In genomic region chr16:88375236-88376052, GRCh38 we compare ENCODE assay signal across 20 cellular contexts. TPM values are rescaled to one million over a fixed set of nuclear protein-coding genes. Genes with fewer than 3 reads are reported as not detected.
DNase-seq lines count a peak whose midpoint lies in the region; ATAC-seq and TF ChIP-seq lines count a peak whose summit lies in the region.
"Had no signal": no experiment of that assay in that cellular context is flagged by ENCODE, and none has a peak within 500 bp of the region (broad histone marks: within the 10 kb centered on the region; RNA-seq: fewer than 3 reads in every experiment).

No MANE protein-coding gene starts in this region.

- H3K4me3 ChIP-seq in BE2C (ENCODE audit: low read depth, low read length): no peak overlapping the region

- no peaks in the 10 kb centered on the region for H3K36me3 ChIP-seq in BE2C

- H3K4me3 Mint-ChIP-seq in WTC11: no peak overlapping the region
- H3K4me3 Mint-ChIP-seq: activated T-helper 17 cell treated with anti-CD3 and anti-CD28 coated beads, Interleukin-2, amount 50 U/mL, for 72 hours had no signal

- intact Hi-C loops in left ventricle myocardium superior (cut with micrococcal nuclease): no loop called here
- intact Hi-C loops in posterior cingulate gyrus (cut with DNase I): no loop called here

- H3K9me3 Mint-ChIP-seq in WTC11: no peaks in the 10 kb centered on the region
- H3K9me3 Mint-ChIP-seq: activated naive CD4-positive, alpha-beta T cell treated with anti-CD3 and anti-CD28 coated beads, Interleukin-2, amount 50 U/mL, for 72 hours; activated T-helper 17 cell treated with anti-CD3 and anti-CD28 coated beads, Interleukin-2, amount 50 U/mL, for 72 hours had no signal

- H3K9me3 ChIP-seq in BE2C: no peaks in the 10 kb centered on the region

- no peaks in the 10 kb centered on the region for H3K4me1 ChIP-seq in BE2C

- no peaks in the 10 kb centered on the region for H3K27me3 ChIP-seq in BE2C

- TF ChIP-seq CTCF in BE2C (IDR thresholded peaks at IDR 0.05; ENCODE audit: low read depth, low read length) (no peak), WTC11 (IDR thresholded peaks at IDR 0.05) (no peak)

- CTCF ChIA-PET in WTC11 (lab: Charles Lee): interaction anchor here (0.8 to 1.1 kb wide), 2 partner anchors 31 to 62 kb away, joined by 3 read pairs; no protein-coding TSS in a partner anchor

- H3K27ac Mint-ChIP-seq in WTC11: no peak overlapping the region
- H3K27ac Mint-ChIP-seq: activated naive CD4-positive, alpha-beta T cell treated with anti-CD3 and anti-CD28 coated beads, Interleukin-2, amount 50 U/mL, for 72 hours; activated T-helper 17 cell treated with anti-CD3 and anti-CD28 coated beads, Interleukin-2, amount 50 U/mL, for 72 hours had no signal

- peak; percentile 3 for DNase-seq in BE2C
- DNase-seq in WTC11 (ENCODE audit: low spot score): peak; percentile 6
- peak; percentile 28 for DNase-seq in left ventricle myocardium superior
- DNase-seq in posterior cingulate gyrus: peak in 6 of 10 donors; percentile 14 to 88 (median 56)
- DNase-seq in EL: no peak
- no peak for DNase-seq in cerebellar cortex (ENCODE audit: low spot score)
- no peak for DNase-seq in putamen (ENCODE audit: low spot score)
- no peak for DNase-seq in kidney glomerular epithelial cell (lab: John Stamatoyannopoulos, UW)
- DNase-seq: ACHN; activated CD4-positive, alpha-beta T cell treated with anti-CD3 and anti-CD28 coated beads, Interleukin-2, amount 50 U/mL, for 4 hours; activated CD8-positive, alpha-beta memory T cell treated with anti-CD3 and anti-CD28 coated beads, Interleukin-2, amount 50 U/mL, for 4 hours; NCI-H1092 treated with DMSO at 0.1 percent for 48 hours; NCI-H2107; NCI-H510A treated with DMSO at 0.1 percent for 48 hours; NK-92 treated with Interleukin-12 subunit alpha and Interleukin-12 subunit beta, amount 100 ng/mL, for 24 hours; T-helper 9 cell had no signal

- POLR2A ChIA-PET in WTC11 (lab: Charles Lee): no interaction called here

- H3K4me1 Mint-ChIP-seq in WTC11: no peaks in the 10 kb centered on the region
- H3K4me1 Mint-ChIP-seq: activated T-helper 17 cell treated with anti-CD3 and anti-CD28 coated beads, Interleukin-2, amount 50 U/mL, for 72 hours had no signal

- H3K27me3 Mint-ChIP-seq in WTC11 (ENCODE audit: low read depth): no peaks in the 10 kb centered on the region

- H3K36me3 Mint-ChIP-seq in WTC11: no peaks in the 10 kb centered on the region
- H3K36me3 Mint-ChIP-seq: activated naive CD4-positive, alpha-beta T cell treated with anti-CD3 and anti-CD28 coated beads, Interleukin-2, amount 50 U/mL, for 72 hours had no signal

- ATAC-seq in WTC11 (no peak), left ventricle myocardium superior (no peak)
- ATAC-seq: activated naive CD4-positive, alpha-beta T cell treated with anti-CD3 and anti-CD28 coated beads, Interleukin-2, amount 50 U/mL, for 72 hours; activated T-helper 17 cell treated with anti-CD3 and anti-CD28 coated beads, Interleukin-2, amount 50 U/mL, for 72 hours; Panc1 had no signal

TF ChIP-seq in WTC11, 78 proteins besides CTCF, POLR2A, EP300 and RAD21:
- TF ChIP-seq ZNF317 (CRISPR knock-in tag; IDR thresholded peaks at IDR 0.05; ENCODE audit: borderline replicate concordance, low read depth): no peak
- TF ChIP-seq PRDM15 (CRISPR knock-in tag; IDR thresholded peaks at IDR 0.05): no peak
- no peak for TF ChIP-seq RORB (CRISPR knock-in tag; IDR thresholded peaks at IDR 0.05)
- no peak for TF ChIP-seq OVOL2 (CRISPR knock-in tag; IDR thresholded peaks at IDR 0.05; ENCODE audit: borderline replicate concordance)
- TF ChIP-seq FOXP1 (CRISPR knock-in tag; IDR thresholded peaks at IDR 0.05; ENCODE audit: borderline replicate concordance): no peak
- no peak for TF ChIP-seq GABPB1 (CRISPR knock-in tag; IDR thresholded peaks at IDR 0.05)
- no peak for TF ChIP-seq GRHL2 (CRISPR knock-in tag; IDR thresholded peaks at IDR 0.05; ENCODE audit: insufficient replicate concordance, severe bottlenecking)
- no peak for TF ChIP-seq ZNF671 (CRISPR knock-in tag; IDR thresholded peaks at IDR 0.05)
- TF ChIP-seq, protein P1, sequence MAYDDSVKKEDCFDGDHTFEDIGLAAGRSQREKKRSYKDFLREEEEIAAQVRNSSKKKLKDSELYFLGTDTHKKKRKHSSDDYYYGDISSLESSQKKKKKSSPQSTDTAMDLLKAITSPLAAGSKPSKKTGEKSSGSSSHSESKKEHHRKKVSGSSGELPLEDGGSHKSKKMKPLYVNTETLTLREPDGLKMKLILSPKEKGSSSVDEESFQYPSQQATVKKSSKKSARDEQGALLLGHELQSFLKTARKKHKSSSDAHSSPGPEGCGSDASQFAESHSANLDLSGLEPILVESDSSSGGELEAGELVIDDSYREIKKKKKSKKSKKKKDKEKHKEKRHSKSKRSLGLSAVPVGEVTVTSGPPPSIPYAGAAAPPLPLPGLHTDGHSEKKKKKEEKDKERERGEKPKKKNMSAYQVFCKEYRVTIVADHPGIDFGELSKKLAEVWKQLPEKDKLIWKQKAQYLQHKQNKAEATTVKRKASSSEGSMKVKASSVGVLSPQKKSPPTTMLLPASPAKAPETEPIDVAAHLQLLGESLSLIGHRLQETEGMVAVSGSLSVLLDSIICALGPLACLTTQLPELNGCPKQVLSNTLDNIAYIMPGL (CRISPR knock-in tag; IDR thresholded peaks at IDR 0.05): no peak
- no peak for TF ChIP-seq USF1 (CRISPR knock-in tag; IDR thresholded peaks at IDR 0.05)
- TF ChIP-seq RELA (CRISPR knock-in tag; IDR thresholded peaks at IDR 0.05; ENCODE audit: borderline replicate concordance): no peak
- TF ChIP-seq SMAD3 (CRISPR knock-in tag; IDR thresholded peaks at IDR 0.05; ENCODE audit: borderline replicate concordance): no peak
- TF ChIP-seq, protein P2, sequence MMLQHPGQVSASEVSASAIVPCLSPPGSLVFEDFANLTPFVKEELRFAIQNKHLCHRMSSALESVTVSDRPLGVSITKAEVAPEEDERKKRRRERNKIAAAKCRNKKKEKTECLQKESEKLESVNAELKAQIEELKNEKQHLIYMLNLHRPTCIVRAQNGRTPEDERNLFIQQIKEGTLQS (CRISPR knock-in tag; conservative IDR thresholded peaks at IDR 0.05): no peak
- TF ChIP-seq ATF1 (CRISPR knock-in tag; IDR thresholded peaks at IDR 0.05): no peak
- TF ChIP-seq NR2C2 (CRISPR knock-in tag; IDR thresholded peaks at IDR 0.05): no peak

RNA-seq across cellular contexts. Expression of gene ZNF469, which starts 7.3 kb away (rescaled TPM):
- not detected for polyA plus RNA-seq in BE2C (2012; ENCODE audit: insufficient read depth, insufficient read length, low read depth)
- total RNA-seq in WTC11 (2021) (1.8 to 3.2 TPM (median 2.4 TPM) in 3 replicates), left ventricle myocardium superior (1.0 TPM)
- polyA plus RNA-seq: neural cell had no signal

Comparison
In these comparisons a context has a peak if more than half of its experiments do, and no peak if none do; other contexts are left out.
1. DNase-seq: peak in BE2C (single experiment), WTC11 (single experiment), left ventricle myocardium superior (single experiment) and posterior cingulate gyrus (6 of 10); none in EL (single experiment), cerebellar cortex (single experiment), putamen (single experiment) and kidney glomerular epithelial cell (single experiment).